9 cellular contexts compared by ENCODE assay signal in genomic region chr17:4956493-4957061, GRCh38.
DNase-seq lines count a peak whose midpoint lies in the region; ATAC-seq and TF ChIP-seq lines count a peak whose summit lies in the region.
"Had no signal": no experiment of that assay in that cellular context is flagged by ENCODE, and none has a peak within 500 bp of the region (broad histone marks: within the 10 kb centered on the region; RNA-seq: fewer than 3 reads in every experiment).

No MANE protein-coding gene starts in this region.

- H3K4me3 ChIP-seq in epithelial cell of esophagus (ENCODE audit: low read length) = no peak overlapping the region
- H3K4me3 ChIP-seq: SJCRH30 had no signal

- peak; percentile 21 for TF ChIP-seq CTCF in epithelial cell of esophagus (IDR thresholded peaks at IDR 0.05; ENCODE audit: insufficient read depth, low read depth, low read length, missing control alignments)

- peak; percentile 81 for DNase-seq in activated effector memory CD4-positive, alpha-beta T cell treated with anti-CD3 and anti-CD28 coated beads, Interleukin-2, amount 50 U/mL, for 16 hours
- DNase-seq in activated effector memory CD4-positive, alpha-beta T cell treated with Interleukin-2 at 50 U/mL for 16 hours = no peak
- peak; percentile 46 for DNase-seq in activated CD4-positive, alpha-beta T cell treated with anti-CD3 and anti-CD28 coated beads, Interleukin-2, amount 50 U/mL, for 1 hour
- DNase-seq in epithelial cell of esophagus (ENCODE audit: low read depth) (no peak), NCI-H446 treated with DMSO at 0.1 percent for 48 hours (lab: John Stamatoyannopoulos, UW) (no peak)
- peak in 4 of 6 experiments; percentile 11 to 33 (median 17) for DNase-seq in stimulated activated naive CD4-positive, alpha-beta T cell (lab: John Stamatoyannopoulos, UW)
- DNase-seq: SJCRH30 had no signal

- no peak for ATAC-seq in HG02588 (IDR thresholded peaks at IDR 0.05; ENCODE audit: unreplicated experiment)
- no peak for ATAC-seq in HG03442 (IDR thresholded peaks at IDR 0.05; ENCODE audit: unreplicated experiment)

Comparison
In these comparisons a context has a peak if more than half of its experiments do, and no peak if none do; other contexts are left out.
1. DNase-seq: peak in activated effector memory CD4-positive, alpha-beta T cell treated with anti-CD3 and anti-CD28 coated beads, Interleukin-2, amount 50 U/mL, for 16 hours (single experiment), activated CD4-positive, alpha-beta T cell treated with anti-CD3 and anti-CD28 coated beads, Interleukin-2, amount 50 U/mL, for 1 hour (single experiment) and stimulated activated naive CD4-positive, alpha-beta T cell (4 of 6); none in activated effector memory CD4-positive, alpha-beta T cell treated with Interleukin-2 at 50 U/mL for 16 hours (single experiment), epithelial cell of esophagus (single experiment) and NCI-H446 treated with DMSO at 0.1 percent for 48 hours (single experiment).